1 cellular context compared by ENCODE assay signal in genomic region chr5:134131165-134131564, GRCh38.
TF ChIP-seq lines count a peak whose summit lies in the region.

No MANE protein-coding gene starts in this region.

TF ChIP-seq in H1, 55 proteins besides CTCF, POLR2A, EP300 and RAD21 (continued from another document):
- TF ChIP-seq POLR2AphosphoS5 (IDR thresholded peaks at IDR 0.05; ENCODE audit: low read depth, low read length) (no peak), CEBPB (IDR thresholded peaks at IDR 0.05; ENCODE audit: low read depth, low read length) (no peak), ATF2 (IDR thresholded peaks at IDR 0.05; ENCODE audit: low read length) (no peak), JUN (IDR thresholded peaks at IDR 0.05; ENCODE audit: low read depth, low read length) (no peak), USF2 (IDR thresholded peaks at IDR 0.05; ENCODE audit: low read length) (no peak), EZH2 (IDR thresholded peaks at IDR 0.05; ENCODE audit: low read depth, low read length, severe bottlenecking) (no peak), SIN3A (conservative IDR thresholded peaks at IDR 0.05 in 1 of 2, IDR thresholded peaks at IDR 0.05 in 1 of 2; ENCODE audit: low read depth in 1 of 2, low read length in 2 of 2) (no peak)
TF ChIP-seq in H1: peak in this region for 0.
